1 cellular context compared by ENCODE assay signal in the genomic region with DNA sequence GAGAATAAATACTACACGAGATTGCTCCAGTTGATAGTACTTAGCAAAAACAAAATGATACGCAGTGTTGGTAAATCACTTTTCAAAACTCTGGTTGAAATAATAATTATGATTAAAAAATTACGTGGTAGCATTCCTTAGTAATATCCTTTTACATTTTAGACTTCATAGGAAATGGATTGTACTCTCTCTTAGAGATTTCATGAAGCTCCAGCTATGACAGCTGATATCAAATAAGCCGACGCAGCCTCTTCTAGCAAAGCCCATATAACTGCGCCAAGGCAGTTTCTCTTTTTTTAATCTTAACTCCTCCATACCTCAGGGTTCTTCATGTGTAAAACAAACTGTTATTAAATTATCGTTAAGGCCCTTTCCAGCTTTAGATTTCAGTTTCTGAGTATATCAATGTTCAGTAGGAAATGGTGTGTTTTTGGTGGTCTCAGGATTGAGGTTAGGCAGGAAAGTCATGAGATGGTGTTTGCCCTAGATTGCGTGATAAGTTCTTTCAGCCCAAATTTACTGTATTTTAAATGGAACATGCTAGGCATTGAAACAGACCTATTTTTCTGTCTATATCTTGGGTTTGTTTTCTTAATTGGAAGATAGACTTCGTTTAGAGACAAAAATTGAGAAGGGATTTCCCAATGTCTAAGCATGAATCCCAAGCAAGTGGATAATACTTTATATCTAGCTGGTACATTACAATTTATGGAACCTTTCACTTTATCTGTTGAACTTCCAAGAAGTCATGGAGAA.
TF ChIP-seq lines count a peak whose summit lies in the region.

No MANE protein-coding gene starts in this region.

TF ChIP-seq in GM23338, 12 proteins besides CTCF, POLR2A, EP300 and RAD21 (continued from another document):
- TF ChIP-seq, protein P1, sequence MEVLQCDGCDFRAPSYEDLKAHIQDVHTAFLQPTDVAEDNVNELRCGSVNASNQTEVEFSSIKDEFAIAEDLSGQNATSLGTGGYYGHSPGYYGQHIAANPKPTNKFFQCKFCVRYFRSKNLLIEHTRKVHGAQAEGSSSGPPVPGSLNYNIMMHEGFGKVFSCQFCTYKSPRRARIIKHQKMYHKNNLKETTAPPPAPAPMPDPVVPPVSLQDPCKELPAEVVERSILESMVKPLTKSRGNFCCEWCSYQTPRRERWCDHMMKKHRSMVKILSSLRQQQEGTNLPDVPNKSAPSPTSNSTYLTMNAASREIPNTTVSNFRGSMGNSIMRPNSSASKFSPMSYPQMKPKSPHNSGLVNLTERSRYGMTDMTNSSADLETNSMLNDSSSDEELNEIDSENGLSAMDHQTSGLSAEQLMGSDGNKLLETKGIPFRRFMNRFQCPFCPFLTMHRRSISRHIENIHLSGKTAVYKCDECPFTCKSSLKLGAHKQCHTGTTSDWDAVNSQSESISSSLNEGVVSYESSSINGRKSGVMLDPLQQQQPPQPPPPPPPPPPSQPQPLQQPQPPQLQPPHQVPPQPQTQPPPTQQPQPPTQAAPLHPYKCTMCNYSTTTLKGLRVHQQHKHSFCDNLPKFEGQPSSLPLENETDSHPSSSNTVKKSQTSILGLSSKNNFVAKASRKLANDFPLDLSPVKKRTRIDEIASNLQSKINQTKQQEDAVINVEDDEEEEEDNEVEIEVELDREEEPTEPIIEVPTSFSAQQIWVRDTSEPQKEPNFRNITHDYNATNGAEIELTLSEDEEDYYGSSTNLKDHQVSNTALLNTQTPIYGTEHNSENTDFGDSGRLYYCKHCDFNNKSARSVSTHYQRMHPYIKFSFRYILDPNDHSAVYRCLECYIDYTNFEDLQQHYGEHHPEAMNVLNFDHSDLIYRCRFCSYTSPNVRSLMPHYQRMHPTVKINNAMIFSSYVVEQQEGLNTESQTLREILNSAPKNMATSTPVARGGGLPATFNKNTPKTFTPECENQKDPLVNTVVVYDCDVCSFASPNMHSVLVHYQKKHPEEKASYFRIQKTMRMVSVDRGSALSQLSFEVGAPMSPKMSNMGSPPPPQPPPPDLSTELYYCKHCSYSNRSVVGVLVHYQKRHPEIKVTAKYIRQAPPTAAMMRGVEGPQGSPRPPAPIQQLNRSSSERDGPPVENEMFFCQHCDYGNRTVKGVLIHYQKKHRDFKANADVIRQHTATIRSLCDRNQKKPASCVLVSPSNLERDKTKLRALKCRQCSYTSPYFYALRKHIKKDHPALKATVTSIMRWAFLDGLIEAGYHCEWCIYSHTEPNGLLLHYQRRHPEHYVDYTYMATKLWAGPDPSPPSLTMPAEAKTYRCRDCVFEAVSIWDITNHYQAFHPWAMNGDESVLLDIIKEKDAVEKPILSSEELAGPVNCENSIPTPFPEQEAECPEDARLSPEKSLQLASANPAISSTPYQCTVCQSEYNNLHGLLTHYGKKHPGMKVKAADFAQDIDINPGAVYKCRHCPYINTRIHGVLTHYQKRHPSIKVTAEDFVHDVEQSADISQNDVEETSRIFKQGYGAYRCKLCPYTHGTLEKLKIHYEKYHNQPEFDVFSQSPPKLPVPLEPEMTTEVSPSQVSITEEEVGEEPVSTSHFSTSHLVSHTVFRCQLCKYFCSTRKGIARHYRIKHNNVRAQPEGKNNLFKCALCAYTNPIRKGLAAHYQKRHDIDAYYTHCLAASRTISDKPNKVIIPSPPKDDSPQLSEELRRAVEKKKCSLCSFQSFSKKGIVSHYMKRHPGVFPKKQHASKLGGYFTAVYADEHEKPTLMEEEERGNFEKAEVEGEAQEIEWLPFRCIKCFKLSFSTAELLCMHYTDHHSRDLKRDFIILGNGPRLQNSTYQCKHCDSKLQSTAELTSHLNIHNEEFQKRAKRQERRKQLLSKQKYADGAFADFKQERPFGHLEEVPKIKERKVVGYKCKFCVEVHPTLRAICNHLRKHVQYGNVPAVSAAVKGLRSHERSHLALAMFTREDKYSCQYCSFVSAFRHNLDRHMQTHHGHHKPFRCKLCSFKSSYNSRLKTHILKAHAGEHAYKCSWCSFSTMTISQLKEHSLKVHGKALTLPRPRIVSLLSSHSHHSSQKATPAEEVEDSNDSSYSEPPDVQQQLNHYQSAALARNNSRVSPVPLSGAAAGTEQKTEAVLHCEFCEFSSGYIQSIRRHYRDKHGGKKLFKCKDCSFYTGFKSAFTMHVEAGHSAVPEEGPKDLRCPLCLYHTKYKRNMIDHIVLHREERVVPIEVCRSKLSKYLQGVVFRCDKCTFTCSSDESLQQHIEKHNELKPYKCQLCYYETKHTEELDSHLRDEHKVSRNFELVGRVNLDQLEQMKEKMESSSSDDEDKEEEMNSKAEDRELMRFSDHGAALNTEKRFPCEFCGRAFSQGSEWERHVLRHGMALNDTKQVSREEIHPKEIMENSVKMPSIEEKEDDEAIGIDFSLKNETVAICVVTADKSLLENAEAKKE (CRISPR knock-in tag; IDR thresholded peaks at IDR 0.05): no peak
- TF ChIP-seq JUNB (IDR thresholded peaks at IDR 0.05; ENCODE audit: unreplicated experiment) (no peak), EZH2 (IDR thresholded peaks at IDR 0.05; ENCODE audit: low read depth, unreplicated experiment) (no peak), NANOG (IDR thresholded peaks at IDR 0.05; ENCODE audit: borderline replicate concordance) (no peak)
- TF ChIP-seq, protein P2, sequence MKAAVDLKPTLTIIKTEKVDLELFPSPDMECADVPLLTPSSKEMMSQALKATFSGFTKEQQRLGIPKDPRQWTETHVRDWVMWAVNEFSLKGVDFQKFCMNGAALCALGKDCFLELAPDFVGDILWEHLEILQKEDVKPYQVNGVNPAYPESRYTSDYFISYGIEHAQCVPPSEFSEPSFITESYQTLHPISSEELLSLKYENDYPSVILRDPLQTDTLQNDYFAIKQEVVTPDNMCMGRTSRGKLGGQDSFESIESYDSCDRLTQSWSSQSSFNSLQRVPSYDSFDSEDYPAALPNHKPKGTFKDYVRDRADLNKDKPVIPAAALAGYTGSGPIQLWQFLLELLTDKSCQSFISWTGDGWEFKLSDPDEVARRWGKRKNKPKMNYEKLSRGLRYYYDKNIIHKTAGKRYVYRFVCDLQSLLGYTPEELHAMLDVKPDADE (IDR thresholded peaks at IDR 0.05): no peak
TF ChIP-seq in GM23338: peak in this region for 0.
